ENCODE assay signal across 23 cellular contexts in the genomic region with DNA sequence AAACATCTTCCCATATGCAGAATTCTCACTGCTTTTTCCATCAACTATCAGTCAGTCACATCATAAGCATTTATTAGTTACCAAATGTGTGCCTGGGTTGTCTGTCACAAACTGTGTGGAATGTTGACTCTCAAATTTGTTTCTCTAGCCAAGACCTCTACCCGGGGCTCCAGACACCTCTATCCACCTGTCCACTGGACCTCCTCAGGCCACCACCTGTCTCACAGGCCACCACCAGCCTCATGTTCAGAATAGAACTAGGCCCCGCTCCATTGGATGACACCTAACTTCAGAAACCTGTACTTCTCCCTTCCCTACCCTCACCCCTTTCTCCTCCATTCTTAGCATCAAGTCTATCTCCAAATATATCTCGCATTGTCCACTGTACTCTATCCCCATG.
"Had no signal": no experiment of that assay in that cellular context is flagged by ENCODE, and none has a peak within 500 bp of the region (broad histone marks: within the 10 kb centered on the region; RNA-seq: fewer than 3 reads in every experiment).

No MANE protein-coding gene starts in this region.

- H3K4me3 ChIP-seq: adrenal gland, body of pancreas, esophagus muscularis mucosa, heart right ventricle, left lung, lower lobe of right lung, tibial nerve had no signal

- H3K27ac ChIP-seq: esophagus muscularis mucosa, left lung, lower lobe of right lung, tibial nerve had no signal

- H3K27me3 Mint-ChIP-seq: activated CD4-positive, alpha-beta memory T cell treated with anti-CD3 and anti-CD28 coated beads for 36 hours; activated naive CD8-positive, alpha-beta T cell treated with anti-CD3 and anti-CD28 coated beads for 36 hours; stimulated activated naive CD8-positive, alpha-beta T cell treated with anti-CD3 and anti-CD28 coated beads, Interleukin-15, Interleukin-2, amounts not matched to agents 100 ng/mL and 50 ng/mL, for 24 hours had no signal

- H3K4me3 Mint-ChIP-seq: activated CD4-positive, alpha-beta memory T cell treated with anti-CD3 and anti-CD28 coated beads for 36 hours; activated CD4-positive, alpha-beta T cell treated with anti-CD3 and anti-CD28 coated beads, Interleukin-2, amount 10 ng/mL, durations not matched to agents 24 days and 14 days; activated naive CD4-positive, alpha-beta T cell treated with anti-CD3 and anti-CD28 coated beads for 36 hours; activated naive CD8-positive, alpha-beta T cell treated with anti-CD3 and anti-CD28 coated beads for 36 hours; activated T-helper 1 cell treated with anti-CD3 and anti-CD28 coated beads, Interleukin-12 subunit alpha, Interleukin-12 subunit beta, Interleukin-2, Interleukin-4 antibody, amounts not matched to agents 30 ng/mL and 10 ng/mL and 1 ng/mL, durations not matched to agents 14 hours and 24 hours and 36 hours; naive thymus-derived CD8-positive, alpha-beta T cell; stimulated activated naive CD8-positive, alpha-beta T cell treated with anti-CD3 and anti-CD28 coated beads, Interleukin-15, Interleukin-2, amounts not matched to agents 100 ng/mL and 50 ng/mL, for 24 hours had no signal

- H3K36me3 Mint-ChIP-seq: activated CD4-positive, alpha-beta memory T cell treated with anti-CD3 and anti-CD28 coated beads for 36 hours; activated naive CD8-positive, alpha-beta T cell treated with anti-CD3 and anti-CD28 coated beads for 36 hours; naive thymus-derived CD8-positive, alpha-beta T cell had no signal

- H3K36me3 ChIP-seq: adrenal gland, esophagus muscularis mucosa, left lung, lower lobe of right lung, tibial nerve had no signal

- H3K27ac Mint-ChIP-seq: activated CD4-positive, alpha-beta memory T cell treated with anti-CD3 and anti-CD28 coated beads for 36 hours; activated CD4-positive, alpha-beta T cell treated with anti-CD3 and anti-CD28 coated beads, Interleukin-2, amount 10 ng/mL, durations not matched to agents 24 days and 14 days; activated naive CD4-positive, alpha-beta T cell treated with anti-CD3 and anti-CD28 coated beads for 36 hours; activated naive CD8-positive, alpha-beta T cell treated with anti-CD3 and anti-CD28 coated beads for 36 hours; activated T-helper 1 cell treated with anti-CD3 and anti-CD28 coated beads, Interleukin-12 subunit alpha, Interleukin-12 subunit beta, Interleukin-2, Interleukin-4 antibody, amounts not matched to agents 30 ng/mL and 10 ng/mL and 1 ng/mL, durations not matched to agents 14 hours and 24 hours and 36 hours; naive thymus-derived CD8-positive, alpha-beta T cell; stimulated activated naive CD8-positive, alpha-beta T cell treated with anti-CD3 and anti-CD28 coated beads, Interleukin-15, Interleukin-2, amounts not matched to agents 100 ng/mL and 50 ng/mL, for 24 hours had no signal

- H3K27me3 ChIP-seq: adrenal gland, body of pancreas, esophagus muscularis mucosa, heart right ventricle, left lung, tibial nerve had no signal

- DNase-seq: activated CD4-positive, alpha-beta memory T cell treated with anti-CD3 and anti-CD28 coated beads for 36 hours; activated CD4-positive, alpha-beta T cell treated with anti-CD3 and anti-CD28 coated beads, Interleukin-2, amount 10 ng/mL, durations not matched to agents 24 days and 14 days; activated CD4-positive, CD25-positive, alpha-beta regulatory T cell treated with anti-CD3 and anti-CD28 coated beads, Interleukin-2, amount 50 U/mL, for 72 hours; activated CD8-positive, alpha-beta memory T cell treated with anti-CD3 and anti-CD28 coated beads, Interleukin-2, amount 50 U/mL, for 4 hours; activated effector memory CD4-positive, alpha-beta T cell treated with anti-CD3 and anti-CD28 coated beads, Interleukin-2, amount 50 U/mL, for 16 hours; activated naive CD4-positive, alpha-beta T cell treated with anti-CD3 and anti-CD28 coated beads for 36 hours; activated naive CD8-positive, alpha-beta T cell treated with anti-CD3 and anti-CD28 coated beads for 36 hours; activated T-cell treated with anti-CD3 and anti-CD28 coated beads, Interleukin-2, amount 50 U/mL, for 1 hour; adrenal gland; aorta; body of pancreas; foreskin melanocyte; heart right ventricle; left lung; lower lobe of right lung; mesenchymal stem cell; naive thymus-derived CD8-positive, alpha-beta T cell; right cardiac atrium; stimulated activated CD4-positive, alpha-beta T cell treated with anti-CD3 and anti-CD28 coated beads, Interleukin-2, amount 100 ng/mL, for 48 hours had no signal

- H3K9me3 ChIP-seq: adrenal gland, body of pancreas, esophagus muscularis mucosa, heart right ventricle, left lung, lower lobe of right lung, tibial nerve had no signal

- H3K4me1 ChIP-seq: left lung had no signal

- H3K9me3 Mint-ChIP-seq: activated CD4-positive, alpha-beta memory T cell treated with anti-CD3 and anti-CD28 coated beads for 36 hours; activated CD4-positive, alpha-beta T cell treated with anti-CD3 and anti-CD28 coated beads, Interleukin-2, amount 10 ng/mL, durations not matched to agents 24 days and 14 days; activated naive CD4-positive, alpha-beta T cell treated with anti-CD3 and anti-CD28 coated beads for 36 hours; activated naive CD8-positive, alpha-beta T cell treated with anti-CD3 and anti-CD28 coated beads for 36 hours; activated T-helper 1 cell treated with anti-CD3 and anti-CD28 coated beads, Interleukin-12 subunit alpha, Interleukin-12 subunit beta, Interleukin-2, Interleukin-4 antibody, amounts not matched to agents 30 ng/mL and 10 ng/mL and 1 ng/mL, durations not matched to agents 14 hours and 24 hours and 36 hours; naive thymus-derived CD8-positive, alpha-beta T cell; stimulated activated naive CD8-positive, alpha-beta T cell treated with anti-CD3 and anti-CD28 coated beads, Interleukin-15, Interleukin-2, amounts not matched to agents 100 ng/mL and 50 ng/mL, for 24 hours had no signal

- H3K4me1 Mint-ChIP-seq: activated CD4-positive, alpha-beta T cell treated with anti-CD3 and anti-CD28 coated beads, Interleukin-2, amount 10 ng/mL, durations not matched to agents 24 days and 14 days; activated naive CD8-positive, alpha-beta T cell treated with anti-CD3 and anti-CD28 coated beads for 36 hours had no signal

- ATAC-seq: body of pancreas; naive thymus-derived CD8-positive, alpha-beta T cell had no signal
